Comparison of ENCODE assay signal across 13 cellular contexts in genomic region chr6:15351631-15352030, GRCh38.
DNase-seq lines count a peak whose midpoint lies in the region; ATAC-seq, FAIRE-seq and TF ChIP-seq lines count a peak whose summit lies in the region.
"Had no signal": no experiment of that assay in that cellular context is flagged by ENCODE, and none has a peak within 500 bp of the region (broad histone marks: within the 10 kb centered on the region; RNA-seq: fewer than 3 reads in every experiment).

No MANE protein-coding gene starts in this region.

- ATAC-seq in HG02840 (IDR thresholded peaks at IDR 0.05; ENCODE audit: low FRiP score, unreplicated experiment) = no peak
- ATAC-seq: Panc1 had no signal

- TF ChIP-seq CTCF in AG09319 (IDR thresholded peaks at IDR 0.05; ENCODE audit: low read depth, low read length) (no peak), LNCaP clone FGC (IDR thresholded peaks at IDR 0.05; ENCODE audit: control insufficient read depth, extremely low read depth, insufficient read depth) (no peak), endothelial cell of umbilical vein (IDR thresholded peaks at IDR 0.05; ENCODE audit: extremely low read depth in 1 of 2, insufficient read depth in 1 of 2, low read depth in 1 of 2, low read length in 2 of 2) (no peak), RWPE1 (conservative IDR thresholded peaks at IDR 0.05; ENCODE audit: low read depth) (no peak)

- no peaks in the 10 kb centered on the region for H3K9me1 ChIP-seq in endothelial cell of umbilical vein (replicated peaks; ENCODE audit: control insufficient read depth, extremely low read depth, insufficient read depth, low read length)

- intact Hi-C loops in endothelial cell of umbilical vein (cut with micrococcal nuclease) = no loop called here

- dilution Hi-C loops in endothelial cell of umbilical vein (cut with MboI; ENCODE audit: extremely low pct_ligation_motif_present, low sequenced_read_pairs) = no loop called here

- H3K9me3 ChIP-seq in endothelial cell of umbilical vein (replicated peaks; ENCODE audit: control insufficient read depth, insufficient read depth, low read length) = no peaks in the 10 kb centered on the region
- H3K9me3 ChIP-seq: stomach had no signal

- no peaks in the 10 kb centered on the region for H3K79me2 ChIP-seq in endothelial cell of umbilical vein (ENCODE audit: control insufficient read depth, insufficient read depth, low read length)

- POLR2A ChIA-PET in endothelial cell of umbilical vein (lab: Charles Lee) (no interaction called here), RWPE1 (lab: Yijun Ruan, JAX; ENCODE audit: low non-redundant PET) (no interaction called here)

- no TSS peak for BruUV-seq in endothelial cell of umbilical vein (replicated peaks; lab: Mats Ljungman, UMichigan)

- H2AFZ ChIP-seq in endothelial cell of umbilical vein (ENCODE audit: low read depth, low read length) = no peak overlapping the region

- no peak for TF ChIP-seq POLR2A in endothelial cell of umbilical vein (IDR thresholded peaks at IDR 0.05; ENCODE audit: low read depth, low read length)

- peaks cover 2% of the 10 kb centered on the region for H4K20me1 ChIP-seq in endothelial cell of umbilical vein (replicated peaks; ENCODE audit: control insufficient read depth, extremely low read depth, insufficient read depth, low read length)

- H3K27me3 ChIP-seq in endothelial cell of umbilical vein (ENCODE audit: control insufficient read depth in 2 of 2, insufficient read depth in 2 of 2, low read length in 2 of 2) = no peaks in the 10 kb centered on the region
- H3K27me3 ChIP-seq: stomach had no signal

- H3K27ac ChIP-seq in endothelial cell of umbilical vein (ENCODE audit: insufficient read depth, low read depth, low read length) = no peak overlapping the region
- no peak overlapping the region; the same call in 1 of the 2 replicates for H3K27ac ChIP-seq in RWPE1
- H3K27ac ChIP-seq: stomach had no signal

- no peak for FAIRE-seq in endothelial cell of umbilical vein (lab: Jason Lieb, UNC)
- FAIRE-seq: colon, small intestine had no signal

- no peaks in the 10 kb centered on the region for H3K36me3 ChIP-seq in endothelial cell of umbilical vein (ENCODE audit: control insufficient read depth in 2 of 2, extremely low read depth in 1 of 2, insufficient read depth in 2 of 2, low read length in 2 of 2)
- H3K36me3 ChIP-seq: stomach had no signal

- H3K4me3 ChIP-seq in LNCaP clone FGC (ENCODE audit: low read depth, low read length) (no peak overlapping the region), endothelial cell of umbilical vein (replicated peaks in 1 of 3; ENCODE audit: insufficient read depth in 1 of 3, low read depth in 1 of 3, low read length in 3 of 3) (no peak overlapping the region)
- H3K4me3 ChIP-seq: stomach had no signal

- H3K9ac ChIP-seq in endothelial cell of umbilical vein (replicated peaks; ENCODE audit: extremely low read depth, insufficient read depth, low read length) = no peak overlapping the region

- peaks cover 5% of the 10 kb centered on the region for H3K4me1 ChIP-seq in endothelial cell of umbilical vein (ENCODE audit: control insufficient read depth, extremely low read depth, insufficient read depth, low read length)

- CTCF ChIA-PET in endothelial cell of umbilical vein (lab: Charles Lee) = interaction anchor here (1.2 to 1.3 kb wide), 2 partner anchors 19 to 33 kb away, joined by 3 read pairs; no protein-coding TSS in a partner anchor
- CTCF ChIA-PET in RWPE1 (lab: Yijun Ruan, JAX) = interaction anchor here (0.6 to 0.8 kb wide), 3 partner anchors 30 to 1265 kb away, joined by 4 to 6 read pairs (median 5); no protein-coding TSS in a partner anchor

- DNase-seq in AG09319 (ENCODE audit: extremely low read depth, low read depth) (peak; percentile 66), LNCaP clone FGC (ENCODE audit: low read depth) (peak; percentile 54), endothelial cell of umbilical vein (ENCODE audit: low read depth, low spot score) (peak; percentile 17), midbrain (lab: John Stamatoyannopoulos, UW) (peak; percentile 33), AML-193 (lab: John Stamatoyannopoulos, UW) (no peak), epidermal melanocyte (ENCODE audit: insufficient read length, low spot score) (no peak), RWPE1 (ENCODE audit: low spot score) (no peak)
- DNase-seq: kidney glomerular epithelial cell, small intestine, stomach had no signal

- H3K4me2 ChIP-seq in endothelial cell of umbilical vein (ENCODE audit: insufficient read depth, low read length) = no peak overlapping the region

TF ChIP-seq in endothelial cell of umbilical vein, 7 proteins besides CTCF, POLR2A, EP300 and RAD21:
- TF ChIP-seq EZH2 (IDR thresholded peaks at IDR 0.05; ENCODE audit: borderline replicate concordance, low read depth, low read length, severe bottlenecking) (no peak), POLR2AphosphoS5 (IDR thresholded peaks at IDR 0.05; ENCODE audit: insufficient read depth, low read depth, low read length) (no peak), JUN (IDR thresholded peaks at IDR 0.05; ENCODE audit: borderline replicate concordance, insufficient read depth, insufficient read length, low read depth) (no peak), MYC (IDR thresholded peaks at IDR 0.05; ENCODE audit: low read depth, low read length) (no peak), GATA2 (IDR thresholded peaks at IDR 0.05; ENCODE audit: insufficient read depth, insufficient read length, low read depth, low read length) (no peak), MAX (IDR thresholded peaks at IDR 0.05; ENCODE audit: insufficient read depth, insufficient read length) (no peak), FOS (IDR thresholded peaks at IDR 0.05; ENCODE audit: borderline replicate concordance, insufficient read depth, low read length) (no peak)

Comparison
In these comparisons a context has a peak if more than half of its experiments do, and no peak if none do; other contexts are left out.
1. DNase-seq: peak in AG09319 (single experiment), LNCaP clone FGC (single experiment), endothelial cell of umbilical vein (single experiment) and midbrain (single experiment); none in AML-193 (0 of 2), epidermal melanocyte (single experiment) and RWPE1 (single experiment).